ENCODE assay signal across 10 cellular contexts in genomic region chr14:36747411-36748184, GRCh38.
DNase-seq lines count a peak whose midpoint lies in the region; ATAC-seq and TF ChIP-seq lines count a peak whose summit lies in the region.
"Had no signal": no experiment of that assay in that cellular context is flagged by ENCODE, and none has a peak within 500 bp of the region (broad histone marks: within the 10 kb centered on the region; RNA-seq: fewer than 3 reads in every experiment).

No MANE protein-coding gene starts in this region.

- H3K9ac ChIP-seq in OCI-LY3 (ENCODE audit: low read length): no peak overlapping the region

- no peak overlapping the region; the same call in 1 of the 2 replicates for H2AFZ ChIP-seq in OCI-LY3 (ENCODE audit: low read depth, low read length)

- no peaks in the 10 kb centered on the region for H4K20me1 ChIP-seq in OCI-LY3 (ENCODE audit: insufficient read depth, low read length)

- no peak for TF ChIP-seq POLR2A in suprapubic skin (IDR thresholded peaks at IDR 0.05)

- no peaks in the 10 kb centered on the region for H3K27me3 ChIP-seq in OCI-LY3 (ENCODE audit: low read depth, low read length)
- H3K27me3 ChIP-seq in suprapubic skin: no peaks in the 10 kb centered on the region
- H3K27me3 ChIP-seq: neutrophil had no signal

- H3K4me3 Mint-ChIP-seq in activated naive CD8-positive, alpha-beta T cell treated with anti-CD3 and anti-CD28 coated beads, Interleukin-2, amount 50 U/mL, for 24 hours: no peak overlapping the region
- H3K4me3 Mint-ChIP-seq: central memory CD8-positive, alpha-beta T cell had no signal

- H3K4me2 ChIP-seq in OCI-LY3 (ENCODE audit: low read length): peak overlapping the region; percentile 36

- H3K4me1 ChIP-seq in OCI-LY3 (ENCODE audit: low read length): no peaks in the 10 kb centered on the region
- no peaks in the 10 kb centered on the region for H3K4me1 ChIP-seq in suprapubic skin

- H3K9me3 Mint-ChIP-seq in activated naive CD8-positive, alpha-beta T cell treated with anti-CD3 and anti-CD28 coated beads, Interleukin-2, amount 50 U/mL, for 24 hours: peaks cover 13% of the 10 kb centered on the region

- no peaks in the 10 kb centered on the region for H3K9me3 ChIP-seq in OCI-LY3 (ENCODE audit: insufficient read depth, low read length)
- peaks cover 6% of the 10 kb centered on the region for H3K9me3 ChIP-seq in suprapubic skin
- H3K9me3 ChIP-seq: neutrophil had no signal

- H3K4me3 ChIP-seq in GM12864 (ENCODE audit: low read depth, low read length) (no peak overlapping the region), OCI-LY3 (ENCODE audit: low read length) (no peak overlapping the region), suprapubic skin (no peak overlapping the region)

- H3K27me3 Mint-ChIP-seq in activated naive CD8-positive, alpha-beta T cell treated with anti-CD3 and anti-CD28 coated beads, Interleukin-2, amount 50 U/mL, for 24 hours: peaks cover 3% of the 10 kb centered on the region
- H3K27me3 Mint-ChIP-seq: central memory CD8-positive, alpha-beta T cell had no signal

- no peak for ATAC-seq in GM21423 (IDR thresholded peaks at IDR 0.05; ENCODE audit: unreplicated experiment)
- ATAC-seq in activated naive CD8-positive, alpha-beta T cell treated with anti-CD3 and anti-CD28 coated beads, Interleukin-2, amount 50 U/mL, for 24 hours: no peak

- TF ChIP-seq CTCF in GM12864 (IDR thresholded peaks at IDR 0.05; ENCODE audit: low read depth, low read length, missing control alignments) (peak; percentile 59), OCI-LY3 (IDR thresholded peaks at IDR 0.05; ENCODE audit: low read depth, low read length) (peak; percentile 78), suprapubic skin (IDR thresholded peaks at IDR 0.05) (peak in 1 of 2 donors; percentile 13)

- WGBS in suprapubic skin: 64% methylated on average over 8 of the region's 8 CpGs

- H3K27ac ChIP-seq in OCI-LY3 (ENCODE audit: low read length) (no peak overlapping the region), suprapubic skin (no peak overlapping the region)
- H3K27ac ChIP-seq: neutrophil had no signal

- H3K36me3 Mint-ChIP-seq in activated naive CD8-positive, alpha-beta T cell treated with anti-CD3 and anti-CD28 coated beads, Interleukin-2, amount 50 U/mL, for 24 hours (ENCODE audit: low read depth): no peaks in the 10 kb centered on the region

- H3K27ac Mint-ChIP-seq in activated naive CD8-positive, alpha-beta T cell treated with anti-CD3 and anti-CD28 coated beads, Interleukin-2, amount 50 U/mL, for 24 hours: no peak overlapping the region

- no peaks in the 10 kb centered on the region for H3K36me3 ChIP-seq in OCI-LY3 (replicated peaks; ENCODE audit: low read depth, low read length)
- H3K36me3 ChIP-seq in suprapubic skin: no peaks in the 10 kb centered on the region
- H3K36me3 ChIP-seq: neutrophil had no signal

- TF ChIP-seq EP300 in suprapubic skin (IDR thresholded peaks at IDR 0.05): no peak

- DNase-seq in A172 (ENCODE audit: low spot score) (peak; percentile 4), GM12864 (ENCODE audit: low read depth) (no peak), fibroblast of peridontal ligament (ENCODE audit: extremely low read depth) (peak; percentile 38), suprapubic skin (ENCODE audit: low spot score in 2 of 2) (no peak)
- no peak for DNase-seq in stimulated activated CD4-positive, alpha-beta T cell treated with anti-CD3 and anti-CD28 coated beads, Interleukin-12 subunit alpha, Interleukin-12 subunit beta, amount 100 ng/mL, for 4 hours
- DNase-seq in activated naive CD8-positive, alpha-beta T cell treated with anti-CD3 and anti-CD28 coated beads, Interleukin-2, amount 50 U/mL, for 24 hours: no peak

- no peaks in the 10 kb centered on the region for H3K79me2 ChIP-seq in OCI-LY3 (ENCODE audit: low read length)

- H3K4me1 Mint-ChIP-seq in activated naive CD8-positive, alpha-beta T cell treated with anti-CD3 and anti-CD28 coated beads, Interleukin-2, amount 50 U/mL, for 24 hours: no peaks in the 10 kb centered on the region
- H3K4me1 Mint-ChIP-seq: central memory CD8-positive, alpha-beta T cell had no signal

Comparison
In these comparisons a context has a peak if more than half of its experiments do, and no peak if none do; other contexts are left out.
1. DNase-seq: peak in A172 (single experiment) and fibroblast of peridontal ligament (single experiment); none in GM12864 (single experiment), suprapubic skin (0 of 2), stimulated activated CD4-positive, alpha-beta T cell treated with anti-CD3 and anti-CD28 coated beads, Interleukin-12 subunit alpha, Interleukin-12 subunit beta, amount 100 ng/mL, for 4 hours (single experiment) and activated naive CD8-positive, alpha-beta T cell treated with anti-CD3 and anti-CD28 coated beads, Interleukin-2, amount 50 U/mL, for 24 hours (single experiment).